Comparison of ENCODE assay signal across 1 cellular context in the genomic region with DNA sequence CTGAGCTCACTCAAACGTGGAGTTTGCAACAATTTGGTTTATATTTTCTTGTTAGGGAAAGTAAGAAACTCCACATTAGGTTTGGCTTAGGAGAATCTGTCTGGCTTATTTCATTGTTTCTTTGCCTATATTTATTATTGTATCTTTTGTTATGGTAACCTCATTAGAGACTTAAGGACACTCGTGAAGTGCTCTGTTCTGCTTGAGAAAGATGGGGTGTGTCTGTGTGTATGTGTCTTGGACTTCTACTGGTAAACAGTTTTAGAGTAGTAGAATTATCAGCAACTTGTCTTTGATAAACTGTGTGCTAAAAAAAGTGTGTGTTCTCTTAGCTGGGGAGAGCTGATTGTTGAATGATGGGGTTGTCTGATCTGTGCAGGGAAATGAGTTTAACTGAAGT.
TF ChIP-seq lines count a peak whose summit lies in the region.

No MANE protein-coding gene starts in this region.

TF ChIP-seq in IMR-90, 13 proteins besides CTCF, POLR2A, EP300 and RAD21 (continued from another document):
- TF ChIP-seq MAZ (IDR thresholded peaks at IDR 0.05; ENCODE audit: borderline replicate concordance, low read depth, low read length) (no peak), CEBPB (IDR thresholded peaks at IDR 0.05; ENCODE audit: low read depth, low read length) (no peak), BHLHE40 (IDR thresholded peaks at IDR 0.05; ENCODE audit: low read depth, low read length) (no peak), SMC3 (IDR thresholded peaks at IDR 0.05; ENCODE audit: low read depth, low read length) (no peak)
